In genomic region chr9:84937086-84937670, GRCh38 we compare ENCODE assay signal across 26 cellular contexts.
DNase-seq lines count a peak whose midpoint lies in the region; TF ChIP-seq lines count a peak whose summit lies in the region.
"Had no signal": no experiment of that assay in that cellular context is flagged by ENCODE, and none has a peak within 500 bp of the region (broad histone marks: within the 10 kb centered on the region; RNA-seq: fewer than 3 reads in every experiment).

No MANE protein-coding gene starts in this region.

- DNase-seq in G401 (ENCODE audit: low spot score): peak; percentile 20
- peak; percentile 71 for DNase-seq in NT2/D1 (ENCODE audit: low read depth, low spot score)
- DNase-seq in esophagus muscularis mucosa (ENCODE audit: extremely low spot score): peak; percentile 57
- peak; percentile 57 for DNase-seq in midbrain (lab: John Stamatoyannopoulos, UW)
- no peak for DNase-seq in amniotic stem cell (lab: John Stamatoyannopoulos, UW)
- no peak for DNase-seq in DMS153 treated with DMSO at 0.1 percent for 48 hours (lab: John Stamatoyannopoulos, UW; ENCODE audit: unreplicated experiment)
- DNase-seq in NCI-H2081 (lab: John Stamatoyannopoulos, UW): no peak
- no peak for DNase-seq in DMS53 (lab: John Stamatoyannopoulos, UW)
- DNase-seq: ACHN; activated CD4-positive, alpha-beta T cell treated with anti-CD3 and anti-CD28 coated beads, Interleukin-2, amount 50 U/mL, for 1 hour; activated naive CD4-positive, alpha-beta T cell treated with anti-CD3 and anti-CD28 coated beads, Interleukin-2, amount 10 ng/mL, durations not matched to agents 7 days and 5 days; C1 segment of cervical spinal cord; Caco-2; central memory CD4-positive, alpha-beta T cell; heart right ventricle; left ventricle myocardium inferior; MG63; mucosa of descending colon; NCI-H1436; NCI-H774; Right ventricle myocardium superior; stimulated activated CD4-positive, alpha-beta T cell treated with anti-CD3 and anti-CD28 coated beads, Interleukin-4, amount 100 ng/mL, for 4 hours; stimulated activated naive CD4-positive, alpha-beta T cell; uterus had no signal

- TF ChIP-seq EP300 in esophagus muscularis mucosa (IDR thresholded peaks at IDR 0.05): no peak

- no peak overlapping the region for H3K27ac ChIP-seq in esophagus muscularis mucosa (replicated peaks in 1 of 4)
- H3K27ac ChIP-seq: epithelial cell of prostate, heart right ventricle, left ventricle myocardium inferior, thoracic aorta, uterus had no signal

- 86% methylated on average over 2 of the region's 2 CpGs for WGBS in esophagus muscularis mucosa

- no peak for TF ChIP-seq CTCF in esophagus muscularis mucosa (IDR thresholded peaks at IDR 0.05)

- H3K4me3 ChIP-seq in NT2/D1 (ENCODE audit: insufficient read length, low read depth) (no peak overlapping the region), esophagus muscularis mucosa (no peak overlapping the region)
- H3K4me3 ChIP-seq: heart right ventricle, left ventricle myocardium inferior, MG63, mucosa of descending colon, thoracic aorta, uterus had no signal

- H3K36me3 ChIP-seq in NT2/D1 (ENCODE audit: insufficient read depth, insufficient read length, low read length) (no peaks in the 10 kb centered on the region), esophagus muscularis mucosa (no peaks in the 10 kb centered on the region)
- H3K36me3 ChIP-seq: heart right ventricle, left ventricle myocardium inferior, MG63, thoracic aorta, uterus had no signal

- intact Hi-C loops in esophagus muscularis mucosa (cut with DNase I): no loop called here

- no peaks in the 10 kb centered on the region for H3K9me3 ChIP-seq in NT2/D1 (ENCODE audit: insufficient read depth, low read length)
- no peaks in the 10 kb centered on the region for H3K9me3 ChIP-seq in esophagus muscularis mucosa
- H3K9me3 ChIP-seq: Caco-2, heart right ventricle, left ventricle myocardium inferior, MG63, mucosa of descending colon, thoracic aorta, uterus had no signal

- in situ Hi-C loops in G401 (cut with HindIII; ENCODE audit: low sequenced_read_pairs): no loop called here

- H3K27me3 ChIP-seq in NT2/D1 (ENCODE audit: insufficient read depth, insufficient read length): no peaks in the 10 kb centered on the region
- no peaks in the 10 kb centered on the region for H3K27me3 ChIP-seq in esophagus muscularis mucosa
- H3K27me3 ChIP-seq: heart right ventricle, MG63, uterus had no signal

- H3K4me1 ChIP-seq in NT2/D1 (ENCODE audit: insufficient read depth, insufficient read length) (no peaks in the 10 kb centered on the region), esophagus muscularis mucosa (peaks cover 0 to 22% (median 16%) of the 10 kb centered on the region in 4 donors)
- H3K4me1 ChIP-seq: Caco-2, heart right ventricle, left ventricle myocardium inferior, uterus had no signal

- TF ChIP-seq POLR2A in esophagus muscularis mucosa (IDR thresholded peaks at IDR 0.05; ENCODE audit: low read depth): no peak

- no peak overlapping the region for H3K9ac ChIP-seq in NT2/D1 (ENCODE audit: insufficient read length, low read depth)

Comparison
In these comparisons a context has a peak if more than half of its experiments do, and no peak if none do; other contexts are left out.
1. DNase-seq: peak in G401 (single experiment), NT2/D1 (single experiment), esophagus muscularis mucosa (single experiment) and midbrain (single experiment); none in amniotic stem cell (single experiment), DMS153 treated with DMSO at 0.1 percent for 48 hours (single experiment), NCI-H2081 (0 of 2) and DMS53 (single experiment).